21 cellular contexts compared by ENCODE assay signal in the genomic region with DNA sequence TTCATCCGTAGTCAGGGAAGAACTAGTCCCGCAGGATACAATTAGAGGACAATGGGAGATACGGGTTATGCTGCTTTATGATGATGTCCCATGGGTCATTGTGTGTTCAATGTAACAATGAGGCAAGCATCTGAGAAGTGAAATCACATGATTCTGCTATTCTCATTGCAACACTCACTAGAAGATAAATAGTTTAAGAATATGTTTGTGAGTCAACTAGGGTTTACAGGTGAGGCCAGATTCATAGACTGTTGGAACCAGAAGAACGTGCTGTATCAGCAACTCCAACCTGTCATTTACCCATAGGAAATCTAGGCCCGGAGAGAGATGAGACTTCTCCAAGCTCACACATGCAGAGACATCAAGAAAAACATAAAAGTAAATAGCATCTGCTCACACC.
"Had no signal": no experiment of that assay in that cellular context is flagged by ENCODE, and none has a peak within 500 bp of the region (broad histone marks: within the 10 kb centered on the region; RNA-seq: fewer than 3 reads in every experiment).

No MANE protein-coding gene starts in this region.

- H3K27ac Mint-ChIP-seq: neural progenitor cell; T-helper 1 cell treated with Interleukin-12 subunit alpha and Interleukin-12 subunit beta and Interleukin-4 antibody, amounts not matched to agents 30 μg/mL and 1 μg/mL, for 36 hours; type B pancreatic cell had no signal

- DNase-seq: activated CD4-positive, alpha-beta T cell treated with anti-CD3 and anti-CD28 coated beads for 4 hours; activated CD4-positive, alpha-beta T cell treated with anti-CD3 and anti-CD28 coated beads, Interleukin-2, amount 50 U/mL, for 48 hours; activated CD4-positive, CD25-positive, alpha-beta regulatory T cell; activated effector memory CD4-positive, alpha-beta T cell treated with anti-CD3 and anti-CD28 coated beads, Interleukin-2, amount 50 U/mL, for 16 hours; activated naive CD4-positive, alpha-beta T cell treated with anti-CD3 and anti-CD28 coated beads, Interleukin-2, amount 50 U/mL, for 16 hours; adrenal gland; brain microvascular endothelial cell; central memory CD4-positive, alpha-beta T cell; dorsolateral prefrontal cortex; foreskin fibroblast; heart right ventricle; left colon; mesenchymal stem cell; stimulated activated CD4-positive, alpha-beta T cell treated with anti-CD3 and anti-CD28 coated beads, Interleukin-4, amount 100 ng/mL, for 1 hour; stimulated activated naive CD4-positive, alpha-beta T cell; testis had no signal

- H3K36me3 ChIP-seq: adrenal gland, ascending aorta, brain microvascular endothelial cell, heart right ventricle, neural progenitor cell had no signal

- H3K9me3 ChIP-seq: adrenal gland, ascending aorta, heart right ventricle, testis had no signal

- H3K4me3 Mint-ChIP-seq: neural progenitor cell; T-helper 1 cell treated with Interleukin-12 subunit alpha and Interleukin-12 subunit beta and Interleukin-4 antibody, amounts not matched to agents 30 μg/mL and 1 μg/mL, for 36 hours; type B pancreatic cell had no signal

- H3K4me1 ChIP-seq: adrenal gland, ascending aorta, heart right ventricle, neural progenitor cell, testis had no signal

- H3K27me3 ChIP-seq: adrenal gland, ascending aorta, brain microvascular endothelial cell, neural progenitor cell, testis had no signal

- H3K27ac ChIP-seq: adrenal gland, ascending aorta, brain microvascular endothelial cell, dorsolateral prefrontal cortex, epithelial cell of prostate, heart right ventricle, neural progenitor cell, testis had no signal

- ATAC-seq: heart right ventricle, left colon had no signal

- H3K9me3 Mint-ChIP-seq: T-helper 1 cell treated with Interleukin-12 subunit alpha and Interleukin-12 subunit beta and Interleukin-4 antibody, amounts not matched to agents 30 μg/mL and 1 μg/mL, for 36 hours had no signal

- H3K4me3 ChIP-seq: adrenal gland, ascending aorta, dorsolateral prefrontal cortex, heart right ventricle, neural progenitor cell, testis had no signal

- H3K4me1 Mint-ChIP-seq: neural progenitor cell had no signal

- H3K36me3 Mint-ChIP-seq: neural progenitor cell, type B pancreatic cell had no signal
